39 cellular contexts compared by ENCODE assay signal in genomic region chr14:45531022-45531421, GRCh38.
"Had no signal": no experiment of that assay in that cellular context is flagged by ENCODE, and none has a peak within 500 bp of the region (broad histone marks: within the 10 kb centered on the region; RNA-seq: fewer than 3 reads in every experiment).

No MANE protein-coding gene starts in this region.

- H3K36me3 Mint-ChIP-seq: activated naive CD4-positive, alpha-beta T cell treated with anti-CD3 and anti-CD28 coated beads, Interleukin-2, amount 10 ng/mL, durations not matched to agents 7 days and 5 days; activated naive CD4-positive, alpha-beta T cell treated with anti-CD3 and anti-CD28 coated beads, Interleukin-2, amount 50 U/mL, for 24 hours; activated naive CD8-positive, alpha-beta T cell; activated naive CD8-positive, alpha-beta T cell treated with anti-CD3 and anti-CD28 coated beads, Interleukin-2, amount 10 ng/mL, durations not matched to agents 7 days and 5 days; brain had no signal

- H3K27me3 ChIP-seq: adrenal gland, ascending aorta, body of pancreas, brain microvascular endothelial cell, breast epithelium, cardiac muscle cell had no signal

- H3K27ac Mint-ChIP-seq: activated naive CD4-positive, alpha-beta T cell treated with anti-CD3 and anti-CD28 coated beads for 36 hours; activated naive CD4-positive, alpha-beta T cell treated with anti-CD3 and anti-CD28 coated beads, Interleukin-2, amount 10 ng/mL, durations not matched to agents 7 days and 5 days; activated naive CD4-positive, alpha-beta T cell treated with anti-CD3 and anti-CD28 coated beads, Interleukin-2, amount 50 U/mL, for 24 hours; activated naive CD4-positive, alpha-beta T cell treated with anti-CD3 and anti-CD28 coated beads, Interleukin-2, amount 50 U/mL, for 72 hours; activated naive CD8-positive, alpha-beta T cell; activated naive CD8-positive, alpha-beta T cell treated with anti-CD3 and anti-CD28 coated beads for 36 hours; activated naive CD8-positive, alpha-beta T cell treated with anti-CD3 and anti-CD28 coated beads, Interleukin-2, amount 10 ng/mL, durations not matched to agents 7 days and 5 days; activated naive CD8-positive, alpha-beta T cell treated with anti-CD3 and anti-CD28 coated beads, Interleukin-2, amount 50 U/mL, for 24 hours; activated T-cell treated with anti-CD3 and anti-CD28 coated beads, Interleukin-2, amount 50 U/mL, for 24 hours; activated T-cell treated with anti-CD3 and anti-CD28 coated beads, Interleukin-2, amount 50 U/mL, for 72 hours; activated T-helper 1 cell treated with anti-CD3 and anti-CD28 coated beads, Interleukin-12 subunit alpha, Interleukin-12 subunit beta, Interleukin-2, Interleukin-4 antibody, amounts not matched to agents 30 ng/mL and 10 ng/mL and 1 ng/mL, durations not matched to agents 14 hours and 24 hours and 36 hours; activated T-helper 17 cell treated with anti-CD3 and anti-CD28 coated beads, Interleukin-2, amount 50 U/mL, for 72 hours; activated T-helper 2 cell treated with anti-CD3 and anti-CD28 coated beads, Interferon-gamma antibody, Interleukin-2, Interleukin-4, amounts not matched to agents 10 μg/mL and 5 μg/mL and 100 μg/mL, durations not matched to agents 14 hours and 24 hours and 36 hours; brain had no signal

- FAIRE-seq: astrocyte had no signal

- ATAC-seq: activated naive CD4-positive, alpha-beta T cell treated with anti-CD3 and anti-CD28 coated beads, Interleukin-2, amount 50 U/mL, for 72 hours; activated naive CD8-positive, alpha-beta T cell treated with anti-CD3 and anti-CD28 coated beads, Interleukin-2, amount 50 U/mL, for 24 hours; activated T-cell treated with anti-CD3 and anti-CD28 coated beads, Interleukin-2, amount 50 U/mL, for 4 hours; activated T-cell treated with anti-CD3 and anti-CD28 coated beads, Interleukin-2, amount 50 U/mL, for 72 hours; activated T-helper 17 cell treated with anti-CD3 and anti-CD28 coated beads, Interleukin-2, amount 50 U/mL, for 72 hours; body of pancreas had no signal

- H3K9me3 ChIP-seq: adrenal gland, body of pancreas had no signal

- H3K4me3 ChIP-seq: adrenal gland, ascending aorta, body of pancreas, breast epithelium, cardiac muscle cell had no signal

- H3K4me1 ChIP-seq: adrenal gland, ascending aorta, body of pancreas, breast epithelium had no signal

- H3K36me3 ChIP-seq: adrenal gland, ascending aorta, brain microvascular endothelial cell, breast epithelium, cardiac muscle cell had no signal

- H3K4me3 Mint-ChIP-seq: activated naive CD4-positive, alpha-beta T cell treated with anti-CD3 and anti-CD28 coated beads for 36 hours; activated naive CD4-positive, alpha-beta T cell treated with anti-CD3 and anti-CD28 coated beads, Interleukin-2, amount 10 ng/mL, durations not matched to agents 7 days and 5 days; activated naive CD4-positive, alpha-beta T cell treated with anti-CD3 and anti-CD28 coated beads, Interleukin-2, amount 50 U/mL, for 24 hours; activated naive CD8-positive, alpha-beta T cell; activated naive CD8-positive, alpha-beta T cell treated with anti-CD3 and anti-CD28 coated beads for 36 hours; activated naive CD8-positive, alpha-beta T cell treated with anti-CD3 and anti-CD28 coated beads, Interleukin-2, amount 10 ng/mL, durations not matched to agents 7 days and 5 days; activated naive CD8-positive, alpha-beta T cell treated with anti-CD3 and anti-CD28 coated beads, Interleukin-2, amount 50 U/mL, for 24 hours; activated T-cell treated with anti-CD3 and anti-CD28 coated beads, Interleukin-2, amount 50 U/mL, for 24 hours; activated T-cell treated with anti-CD3 and anti-CD28 coated beads, Interleukin-2, amount 50 U/mL, for 4 hours; activated T-cell treated with anti-CD3 and anti-CD28 coated beads, Interleukin-2, amount 50 U/mL, for 72 hours; activated T-helper 1 cell treated with anti-CD3 and anti-CD28 coated beads, Interleukin-12 subunit alpha, Interleukin-12 subunit beta, Interleukin-2, Interleukin-4 antibody, amounts not matched to agents 30 ng/mL and 10 ng/mL and 1 ng/mL, durations not matched to agents 14 hours and 24 hours and 36 hours; activated T-helper 17 cell treated with anti-CD3 and anti-CD28 coated beads, Interleukin-2, amount 50 U/mL, for 72 hours; brain; central memory CD8-positive, alpha-beta T cell had no signal

- H3K27me3 Mint-ChIP-seq: activated naive CD4-positive, alpha-beta T cell treated with anti-CD3 and anti-CD28 coated beads, Interleukin-2, amount 10 ng/mL, durations not matched to agents 7 days and 5 days; activated naive CD4-positive, alpha-beta T cell treated with anti-CD3 and anti-CD28 coated beads, Interleukin-2, amount 50 U/mL, for 24 hours; activated naive CD8-positive, alpha-beta T cell; activated naive CD8-positive, alpha-beta T cell treated with anti-CD3 and anti-CD28 coated beads for 36 hours; activated naive CD8-positive, alpha-beta T cell treated with anti-CD3 and anti-CD28 coated beads, Interleukin-2, amount 10 ng/mL, durations not matched to agents 7 days and 5 days; activated naive CD8-positive, alpha-beta T cell treated with anti-CD3 and anti-CD28 coated beads, Interleukin-2, amount 50 U/mL, for 24 hours; activated T-cell treated with anti-CD3 and anti-CD28 coated beads, Interleukin-2, amount 50 U/mL, for 24 hours; activated T-helper 17 cell treated with anti-CD3 and anti-CD28 coated beads, Interleukin-2, amount 50 U/mL, for 72 hours; brain; central memory CD8-positive, alpha-beta T cell had no signal

- H3K4me1 Mint-ChIP-seq: activated naive CD4-positive, alpha-beta T cell treated with anti-CD3 and anti-CD28 coated beads, Interleukin-2, amount 10 ng/mL, durations not matched to agents 7 days and 5 days; activated naive CD4-positive, alpha-beta T cell treated with anti-CD3 and anti-CD28 coated beads, Interleukin-2, amount 50 U/mL, for 24 hours; activated naive CD8-positive, alpha-beta T cell treated with anti-CD3 and anti-CD28 coated beads for 36 hours; activated naive CD8-positive, alpha-beta T cell treated with anti-CD3 and anti-CD28 coated beads, Interleukin-2, amount 10 ng/mL, durations not matched to agents 7 days and 5 days; activated naive CD8-positive, alpha-beta T cell treated with anti-CD3 and anti-CD28 coated beads, Interleukin-2, amount 50 U/mL, for 24 hours; activated T-helper 17 cell treated with anti-CD3 and anti-CD28 coated beads, Interleukin-2, amount 50 U/mL, for 72 hours; brain; central memory CD8-positive, alpha-beta T cell had no signal

- DNase-seq: activated effector memory CD4-positive, alpha-beta T cell treated with anti-CD3 and anti-CD28 coated beads, Interleukin-2, amount 50 U/mL, for 16 hours; activated effector memory CD4-positive, alpha-beta T cell treated with Interleukin-2 at 50 U/mL for 16 hours; activated gamma-delta T cell; activated gamma-delta T cell treated with Interleukin-2 at 50 U/mL for 16 hours; activated naive CD4-positive, alpha-beta T cell; activated naive CD4-positive, alpha-beta T cell treated with anti-CD3 and anti-CD28 coated beads for 36 hours; activated naive CD4-positive, alpha-beta T cell treated with anti-CD3 and anti-CD28 coated beads, Interleukin-2, amount 10 ng/mL, durations not matched to agents 7 days and 5 days; activated naive CD4-positive, alpha-beta T cell treated with anti-CD3 and anti-CD28 coated beads, Interleukin-2, amount 50 U/mL, for 16 hours; activated naive CD4-positive, alpha-beta T cell treated with Interleukin-2 at 50 U/mL for 16 hours; activated naive CD8-positive, alpha-beta T cell treated with anti-CD3 and anti-CD28 coated beads for 36 hours; activated naive CD8-positive, alpha-beta T cell treated with anti-CD3 and anti-CD28 coated beads, Interleukin-2, amount 10 ng/mL, durations not matched to agents 7 days and 5 days; activated naive CD8-positive, alpha-beta T cell treated with anti-CD3 and anti-CD28 coated beads, Interleukin-2, amount 50 U/mL, for 24 hours; activated T-cell treated with anti-CD3 and anti-CD28 coated beads, Interleukin-2, amount 50 U/mL, for 1 hour; activated T-cell treated with anti-CD3 and anti-CD28 coated beads, Interleukin-2, amount 50 U/mL, for 24 hours; activated T-cell treated with anti-CD3 and anti-CD28 coated beads, Interleukin-2, amount 50 U/mL, for 4 hours; activated T-cell treated with anti-CD3 and anti-CD28 coated beads, Interleukin-2, amount 50 U/mL, for 48 hours; activated T-cell treated with anti-CD3 and anti-CD28 coated beads, Interleukin-2, amount 50 U/mL, for 72 hours; adrenal gland; amniotic stem cell; amygdala; anterior cingulate cortex; aorta; body of pancreas; brain microvascular endothelial cell; caudate nucleus; central memory CD4-positive, alpha-beta T cell; cerebellar nuclear complex had no signal

- H3K27ac ChIP-seq: adrenal gland, ascending aorta, body of pancreas, brain microvascular endothelial cell, breast epithelium, cardiac muscle cell had no signal
